Comparison of ENCODE assay signal across 20 cellular contexts in genomic region chrX:80022363-80023031, GRCh38. TPM values are rescaled to one million over a fixed set of nuclear protein-coding genes. Genes with fewer than 3 reads are reported as not detected.
DNase-seq lines count a peak whose midpoint lies in the region; ATAC-seq and TF ChIP-seq lines count a peak whose summit lies in the region.
"Had no signal": no experiment of that assay in that cellular context is flagged by ENCODE, and none has a peak within 500 bp of the region (broad histone marks: within the 10 kb centered on the region; RNA-seq: fewer than 3 reads in every experiment).

No MANE protein-coding gene starts in this region.

- no peak for TF ChIP-seq POLR2A in prostate gland (IDR thresholded peaks at IDR 0.05)

- H3K4ac ChIP-seq in trophoblast cell (ENCODE audit: low read depth, low read length) = no peak overlapping the region

- peak overlapping the region; percentile 86 for H3K4me2 ChIP-seq in trophoblast cell (ENCODE audit: low read length)

- no peak overlapping the region for H2BK5ac ChIP-seq in trophoblast cell (ENCODE audit: low read depth, low read length, poor library complexity)

- H3K79me2 ChIP-seq in trophoblast cell (ENCODE audit: control insufficient read depth, insufficient read depth, low read length, poor library complexity) = no peaks in the 10 kb centered on the region

- no peaks in the 10 kb centered on the region for H3K79me1 ChIP-seq in trophoblast cell (ENCODE audit: low read length)

- WGBS in trophoblast cell (ENCODE audit: extremely low coverage, insufficient coverage, insufficient read length) = no CpG with 5 or more reads among the region's 35 CpGs
- 3% methylated on average over 34 of the region's 35 CpGs for WGBS in prostate gland

- H4K12ac ChIP-seq in trophoblast cell (ENCODE audit: low read depth, low read length) = no peak overlapping the region

- ATAC-seq in HG02981 (IDR thresholded peaks at IDR 0.05; ENCODE audit: unreplicated experiment) = no peak
- ATAC-seq: activated CD4-positive, alpha-beta T cell treated with anti-CD3 and anti-CD28 coated beads for 36 hours; natural killer cell; right lobe of liver; T-helper 17 cell had no signal

- H4K8ac ChIP-seq in trophoblast cell (ENCODE audit: low read depth, low read length) = no peak overlapping the region

- H3K36me3 ChIP-seq in SK-N-MC (ENCODE audit: insufficient read depth, low read length) (no peaks in the 10 kb centered on the region), trophoblast cell (ENCODE audit: control insufficient read depth in 1 of 2, insufficient read depth in 2 of 2, low read length in 2 of 2) (no peaks in the 10 kb centered on the region), prostate gland (no peaks in the 10 kb centered on the region)
- H3K36me3 ChIP-seq: right lobe of liver, upper lobe of left lung had no signal

- H3K9ac ChIP-seq in SK-N-MC (ENCODE audit: insufficient read length) = no peak overlapping the region
- H3K9ac ChIP-seq in trophoblast cell (ENCODE audit: low read length) = no peak overlapping the region

- no peak overlapping the region for H2BK120ac ChIP-seq in trophoblast cell (ENCODE audit: insufficient read depth, low read length, poor library complexity)

- H3K23ac ChIP-seq in trophoblast cell (ENCODE audit: low read length) = no peak overlapping the region

- DNase-seq in H4 (ENCODE audit: low spot score) = peak; percentile 19
- no peak for DNase-seq in SK-N-MC (ENCODE audit: low read depth, low spot score)
- no peak for DNase-seq in trophoblast cell
- no peak for DNase-seq in NCI-H524 treated with DMSO at 0.1 percent for 48 hours (lab: John Stamatoyannopoulos, UW)
- DNase-seq in prostate gland (ENCODE audit: low spot score) = no peak
- DNase-seq: activated CD4-positive, alpha-beta T cell treated with anti-CD3 and anti-CD28 coated beads for 36 hours; activated naive CD8-positive, alpha-beta T cell treated with anti-CD3 and anti-CD28 coated beads, Interleukin-2, amount 10 ng/mL, durations not matched to agents 7 days and 5 days; activated T-cell treated with anti-CD3 and anti-CD28 coated beads, Interleukin-2, amount 50 U/mL, for 1 hour; AML-193; cerebellar nuclear complex; natural killer cell; NCI-H510A; right lobe of liver; stimulated activated CD4-positive, alpha-beta T cell treated with anti-CD3 and anti-CD28 coated beads, Interleukin-4, amount 100 ng/mL, for 1 hour; T-helper 17 cell had no signal

- no peak overlapping the region for H4K91ac ChIP-seq in trophoblast cell (ENCODE audit: low read depth, low read length)

- intact Hi-C loops in prostate gland (cut with DNase I) = no loop called here

- H3K4me1 ChIP-seq in trophoblast cell (ENCODE audit: control insufficient read depth in 1 of 2, insufficient read depth in 2 of 2, low read length in 2 of 2) = peaks cover 0 to 2% of the 10 kb centered on the region in 2 experiments
- H3K4me1 ChIP-seq in prostate gland (replicated peaks) = no peaks in the 10 kb centered on the region
- H3K4me1 ChIP-seq: right lobe of liver, upper lobe of left lung had no signal

- peak overlapping the region; percentile 51 for H3K4me3 ChIP-seq in SK-N-MC
- peak overlapping the region; percentile 9 for H3K4me3 ChIP-seq in iPS-11a (ENCODE audit: low read depth, low read length)
- peak overlapping the region; percentile 59 for H3K4me3 ChIP-seq in trophoblast cell (ENCODE audit: low read depth, low read length)
- H3K4me3 ChIP-seq in prostate gland = no peak overlapping the region
- H3K4me3 ChIP-seq: right lobe of liver, upper lobe of left lung had no signal

- no peak for TF ChIP-seq CTCF in prostate gland (IDR thresholded peaks at IDR 0.05)

- no peak overlapping the region for H3K18ac ChIP-seq in trophoblast cell (ENCODE audit: low read length)

- H2BK12ac ChIP-seq in trophoblast cell (ENCODE audit: low read length) = no peak overlapping the region

- H2AK5ac ChIP-seq in trophoblast cell (ENCODE audit: low read length) = no peak overlapping the region

- no peaks in the 10 kb centered on the region for H3K27me3 ChIP-seq in trophoblast cell (ENCODE audit: insufficient read depth, low read length)
- no peaks in the 10 kb centered on the region for H3K27me3 ChIP-seq in prostate gland (replicated peaks; ENCODE audit: insufficient read depth)
- H3K27me3 ChIP-seq: right lobe of liver, upper lobe of left lung had no signal

- H3K9me3 ChIP-seq in SK-N-MC (ENCODE audit: low read depth, low read length) = no peaks in the 10 kb centered on the region
- H3K9me3 ChIP-seq in trophoblast cell (ENCODE audit: insufficient read depth, low read depth, low read length) = no peaks in the 10 kb centered on the region
- no peaks in the 10 kb centered on the region for H3K9me3 ChIP-seq in prostate gland
- H3K9me3 ChIP-seq: right lobe of liver, upper lobe of left lung had no signal

- H3K27ac ChIP-seq in SK-N-MC (no peak overlapping the region), trophoblast cell (ENCODE audit: low read depth, low read length) (no peak overlapping the region), prostate gland (no peak overlapping the region)
- H3K27ac ChIP-seq: right lobe of liver, upper lobe of left lung had no signal

- no peak overlapping the region for H3K14ac ChIP-seq in trophoblast cell (ENCODE audit: low read length)

- H2AFZ ChIP-seq in trophoblast cell (ENCODE audit: insufficient read depth, low read length, poor library complexity) = peak overlapping the region; percentile 83

RNA-seq across cellular contexts. Expression of gene TBX22, which starts 7.9 kb away (rescaled TPM):
- 0.48 and 0.58 TPM in 2 replicates for total RNA-seq in H4 (2014; rRNA removed; shearing (Covaris generic))
- 0.03 and 0.08 TPM in 2 replicates for polyA plus RNA-seq in trophoblast cell (2013)
- total RNA-seq in prostate gland = 10 to 100 TPM in 1 of 2 donors, under 1 TPM in 1; 0.23 to 46.5 TPM
- total RNA-seq: activated CD4-positive, alpha-beta T cell treated with anti-CD3 and anti-CD28 coated beads for 36 hours; activated naive CD8-positive, alpha-beta T cell treated with anti-CD3 and anti-CD28 coated beads, Interleukin-2, amount 10 ng/mL, durations not matched to agents 7 days and 5 days; liver; natural killer cell; right lobe of liver; RPMI7951; T-helper 17 cell; upper lobe of left lung had no signal
- polyA plus RNA-seq: liver had no signal

Comparison
In these comparisons a context has a peak if more than half of its experiments do, and no peak if none do; other contexts are left out.
1. H3K4me3 ChIP-seq: peak in SK-N-MC (single experiment), iPS-11a (single experiment) and trophoblast cell (single experiment); none in prostate gland (0 of 2).